ENCODE assay signal across 2 cellular contexts in the genomic region with DNA sequence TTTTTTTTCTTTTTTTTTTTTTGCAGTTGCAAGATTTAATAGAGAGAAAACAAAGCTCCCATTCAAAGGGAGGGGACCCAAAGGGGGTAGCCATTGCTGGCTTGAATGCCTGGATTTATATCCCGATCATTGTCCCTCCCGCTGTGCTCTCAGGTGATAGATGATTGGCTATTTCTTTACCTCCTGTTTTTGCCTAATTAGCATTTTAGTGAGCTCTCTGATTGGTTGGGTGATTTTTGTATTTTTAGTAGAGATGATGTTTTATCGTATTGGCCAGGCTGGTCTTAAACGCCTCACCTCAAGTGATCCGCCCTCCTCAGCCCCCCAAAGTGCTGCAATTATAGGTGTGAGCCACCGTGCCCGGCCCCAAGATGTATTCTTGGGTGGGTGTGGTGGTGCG. TPM values are rescaled to one million over a fixed set of nuclear protein-coding genes. Genes with fewer than 3 reads are reported as not detected.
"Had no signal": no experiment of that assay in that cellular context is flagged by ENCODE, and none has a peak within 500 bp of the region (broad histone marks: within the 10 kb centered on the region; RNA-seq: fewer than 3 reads in every experiment).

No MANE protein-coding gene starts in this region.

RNA-seq across cellular contexts. Expression of gene PTGER1, which starts 29.4 kb away (rescaled TPM):
- total RNA-seq: SJSA1 had no signal
- polyA plus RNA-seq: IgD-negative memory B cell had no signal
